In the genomic region with DNA sequence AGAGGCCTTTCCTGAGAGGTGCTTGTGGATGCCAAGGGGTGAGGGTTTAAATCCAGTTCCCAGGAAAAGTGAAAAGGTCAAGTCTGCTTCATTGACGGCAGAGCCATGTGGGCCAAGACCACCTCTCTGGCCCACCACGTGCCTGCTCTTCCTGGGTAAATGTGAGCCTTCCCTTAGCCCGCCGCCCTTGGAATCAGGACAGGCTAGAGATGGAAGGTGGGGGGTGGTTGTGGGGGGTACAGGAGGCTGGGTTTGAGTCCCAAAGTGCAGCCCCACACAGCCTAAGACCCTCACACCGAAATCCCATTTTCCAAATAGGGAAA, we compare ENCODE assay signal across 21 cellular contexts.
"Had no signal": no experiment of that assay in that cellular context is flagged by ENCODE, and none has a peak within 500 bp of the region (broad histone marks: within the 10 kb centered on the region; RNA-seq: fewer than 3 reads in every experiment).

No MANE protein-coding gene starts in this region.

- H3K27ac ChIP-seq: brain microvascular endothelial cell, colonic mucosa, left lung, SK-N-MC, upper lobe of left lung had no signal

- H3K4me3 ChIP-seq: colonic mucosa, left lung, SK-N-MC, upper lobe of left lung had no signal

- DNase-seq: activated CD4-positive, alpha-beta memory T cell treated with anti-CD3 and anti-CD28 coated beads for 36 hours; activated CD4-positive, alpha-beta T cell treated with anti-CD3 and anti-CD28 coated beads for 4 hours; activated naive CD4-positive, alpha-beta T cell; activated naive CD8-positive, alpha-beta T cell treated with anti-CD3 and anti-CD28 coated beads, Interleukin-2, amount 10 ng/mL, durations not matched to agents 7 days and 5 days; activated T-cell treated with anti-CD3 and anti-CD28 coated beads, Interleukin-2, amount 50 U/mL, for 1 hour; brain microvascular endothelial cell; central memory CD4-positive, alpha-beta T cell; erythroblast; nephron progenitor cell; stimulated activated CD4-positive, alpha-beta T cell treated with anti-CD3 and anti-CD28 coated beads, Interleukin-4, amount 100 ng/mL, for 24 hours had no signal

- H3K9me3 ChIP-seq: colonic mucosa, left lung, upper lobe of left lung had no signal

- H3K36me3 ChIP-seq: brain microvascular endothelial cell, colonic mucosa, left lung, upper lobe of left lung had no signal

- H3K27me3 ChIP-seq: brain microvascular endothelial cell, colonic mucosa, upper lobe of left lung had no signal

- ATAC-seq: activated T-helper 17 cell treated with anti-CD3 and anti-CD28 coated beads, Interleukin-2, amount 50 U/mL, for 72 hours; stimulated activated memory B cell treated with anti-CD40 and anti-IgM and Interleukin-4, amounts not matched to agents 10 μg/mL and 1 μg/mL and 100 μg/mL, for 72 hours; WTC11 had no signal

- FAIRE-seq: endometrium, frontal cortex, kidney, TTC549 had no signal

- H3K4me1 ChIP-seq: colonic mucosa had no signal
